22 cellular contexts compared by ENCODE assay signal in genomic region chr14:72182773-72183432, GRCh38.
"Had no signal": no experiment of that assay in that cellular context is flagged by ENCODE, and none has a peak within 500 bp of the region (broad histone marks: within the 10 kb centered on the region; RNA-seq: fewer than 3 reads in every experiment).

No MANE protein-coding gene starts in this region.

- H3K9me3 Mint-ChIP-seq: natural killer cell treated with Interleukin-12 subunit alpha and Interleukin-12 subunit beta and Interleukin-15 and Interleukin-18, amount 100 ng/mL, for 72 hours had no signal

- H3K4me2 ChIP-seq: neural progenitor cell had no signal

- H3K9me3 ChIP-seq: esophagus squamous epithelium, lower lobe of right lung had no signal

- ATAC-seq: left cardiac atrium; lower lobe of right lung; natural killer cell treated with Interleukin-12 subunit alpha and Interleukin-12 subunit beta and Interleukin-15 and Interleukin-18, amount 100 ng/mL, for 72 hours; right cardiac atrium had no signal

- H3K27me3 Mint-ChIP-seq: memory B cell had no signal

- H3K27ac ChIP-seq: esophagus squamous epithelium, left ventricle myocardium inferior, lower lobe of right lung, neural progenitor cell, ovary, stomach, thoracic aorta, transverse colon had no signal

- H3K4me1 Mint-ChIP-seq: memory B cell had no signal

- FAIRE-seq: kidney, small intestine had no signal

- H3K4me1 ChIP-seq: lower lobe of right lung, transverse colon had no signal

- H3K4me3 ChIP-seq: esophagus squamous epithelium, left ventricle myocardium inferior, lower lobe of right lung, neural progenitor cell, ovary, stomach, thoracic aorta, transverse colon had no signal

- H3K36me3 ChIP-seq: esophagus squamous epithelium, left ventricle myocardium inferior, lower lobe of right lung, neural progenitor cell, ovary, stomach, thoracic aorta, transverse colon had no signal

- H3K36me3 Mint-ChIP-seq: memory B cell; mesothelial cell of epicardium; natural killer cell treated with Interleukin-12 subunit alpha and Interleukin-12 subunit beta and Interleukin-15 and Interleukin-18, amount 100 ng/mL, for 72 hours; neural progenitor cell had no signal

- H3K9ac ChIP-seq: neural progenitor cell had no signal

- H3K4me3 Mint-ChIP-seq: memory B cell; mesothelial cell of epicardium; natural killer cell treated with Interleukin-12 subunit alpha and Interleukin-12 subunit beta and Interleukin-15 and Interleukin-18, amount 100 ng/mL, for 72 hours; neural progenitor cell had no signal

- H3K27me3 ChIP-seq: esophagus squamous epithelium, neural progenitor cell, ovary, stomach, transverse colon had no signal

- H3K27ac Mint-ChIP-seq: memory B cell; mesothelial cell of epicardium; natural killer cell treated with Interleukin-12 subunit alpha and Interleukin-12 subunit beta and Interleukin-15 and Interleukin-18, amount 100 ng/mL, for 72 hours; neural progenitor cell; progenitor cell of endocrine pancreas had no signal

- H2AFZ ChIP-seq: neural progenitor cell had no signal

- DNase-seq: dermis blood vessel endothelial cell; esophagus squamous epithelium; foreskin fibroblast; kidney; left cardiac atrium; left ventricle myocardium inferior; lower lobe of right lung; nucleus accumbens; ovary; right cardiac atrium; small intestine; stimulated activated CD4-positive, alpha-beta T cell treated with anti-CD3 and anti-CD28 coated beads, Interleukin-12 subunit alpha, Interleukin-12 subunit beta, amount 100 ng/mL, for 4 hours; stimulated activated naive CD4-positive, alpha-beta T cell; stomach; substantia nigra; transverse colon had no signal
